Comparison of ENCODE assay signal across 23 cellular contexts in genomic region chr2:218022131-218022850, GRCh38. TPM values are rescaled to one million over a fixed set of nuclear protein-coding genes. Genes with fewer than 3 reads are reported as not detected.
DNase-seq lines count a peak whose midpoint lies in the region; ATAC-seq, FAIRE-seq and TF ChIP-seq lines count a peak whose summit lies in the region.
"Had no signal": no experiment of that assay in that cellular context is flagged by ENCODE, and none has a peak within 500 bp of the region (broad histone marks: within the 10 kb centered on the region; RNA-seq: fewer than 3 reads in every experiment).

No MANE protein-coding gene starts in this region.

- H3K9me3 ChIP-seq in suprapubic skin: no peaks in the 10 kb centered on the region

- H3K4me3 ChIP-seq in suprapubic skin: no peak overlapping the region
- H3K4me3 ChIP-seq: smooth muscle cell had no signal

- no peaks in the 10 kb centered on the region for H3K9me3 Mint-ChIP-seq in activated T-cell treated with anti-CD3 and anti-CD28 coated beads, Interleukin-2, amount 50 U/mL, for 4 hours
- H3K9me3 Mint-ChIP-seq in activated T-cell treated with anti-CD3 and anti-CD28 coated beads, Interleukin-2, amount 50 U/mL, for 72 hours: no peaks in the 10 kb centered on the region
- peaks cover 0 to 2% (median 0%) of the 10 kb centered on the region in 5 experiments for H3K9me3 Mint-ChIP-seq in brain
- H3K9me3 Mint-ChIP-seq in mesothelial cell of epicardium: no peaks in the 10 kb centered on the region

- H3K27ac ChIP-seq in suprapubic skin: no peak overlapping the region

- no peaks in the 10 kb centered on the region for H3K27me3 ChIP-seq in suprapubic skin

- POLR2A ChIA-PET in GM10248 (lab: Yijun Ruan, JAX): no interaction called here

- peaks cover 2% of the 10 kb centered on the region for H3K27me3 Mint-ChIP-seq in activated T-cell treated with anti-CD3 and anti-CD28 coated beads, Interleukin-2, amount 50 U/mL, for 4 hours (ENCODE audit: low read depth)
- no peaks in the 10 kb centered on the region for H3K27me3 Mint-ChIP-seq in activated T-cell treated with anti-CD3 and anti-CD28 coated beads, Interleukin-2, amount 50 U/mL, for 72 hours (ENCODE audit: low read depth)
- H3K27me3 Mint-ChIP-seq in brain (peaks cover 6% of the 10 kb centered on the region), mesothelial cell of epicardium (ENCODE audit: low read depth) (no peaks in the 10 kb centered on the region)
- H3K27me3 Mint-ChIP-seq: activated naive CD8-positive, alpha-beta T cell had no signal

- TF ChIP-seq POLR2A in suprapubic skin (IDR thresholded peaks at IDR 0.05): no peak

- H3K4me1 Mint-ChIP-seq in activated T-cell treated with anti-CD3 and anti-CD28 coated beads, Interleukin-2, amount 50 U/mL, for 4 hours (ENCODE audit: low read depth): no peaks in the 10 kb centered on the region
- no peaks in the 10 kb centered on the region for H3K4me1 Mint-ChIP-seq in activated T-cell treated with anti-CD3 and anti-CD28 coated beads, Interleukin-2, amount 50 U/mL, for 72 hours (ENCODE audit: low read depth)
- peaks cover 69% of the 10 kb centered on the region for H3K4me1 Mint-ChIP-seq in brain
- peaks cover 11% of the 10 kb centered on the region for H3K4me1 Mint-ChIP-seq in mesothelial cell of epicardium

- H3K4me3 Mint-ChIP-seq in activated T-cell treated with anti-CD3 and anti-CD28 coated beads, Interleukin-2, amount 50 U/mL, for 4 hours: no peak overlapping the region
- H3K4me3 Mint-ChIP-seq in activated T-cell treated with anti-CD3 and anti-CD28 coated beads, Interleukin-2, amount 50 U/mL, for 72 hours: no peak overlapping the region
- peak overlapping the region in 1 of 5 experiments; percentile 7 for H3K4me3 Mint-ChIP-seq in brain
- H3K4me3 Mint-ChIP-seq in mesothelial cell of epicardium: no peak overlapping the region
- H3K4me3 Mint-ChIP-seq: activated naive CD8-positive, alpha-beta T cell had no signal

- H3K36me3 ChIP-seq in suprapubic skin: no peaks in the 10 kb centered on the region

- WGBS in suprapubic skin: 95% methylated on average over 10 of the region's 10 CpGs

- TF ChIP-seq CTCF in brain (conservative IDR thresholded peaks at IDR 0.05) (no peak), mesothelial cell of epicardium (IDR thresholded peaks at IDR 0.05; ENCODE audit: unreplicated experiment) (no peak), suprapubic skin (IDR thresholded peaks at IDR 0.05) (no peak), GM10248 (IDR thresholded peaks at IDR 0.05; ENCODE audit: control extremely low read depth, extremely low read depth, low read depth, missing control alignments) (no peak)

- ATAC-seq in activated T-cell treated with anti-CD3 and anti-CD28 coated beads, Interleukin-2, amount 50 U/mL, for 4 hours: no peak
- ATAC-seq in activated T-cell treated with anti-CD3 and anti-CD28 coated beads, Interleukin-2, amount 50 U/mL, for 72 hours (replicated peaks in 1 of 2): no peak

- H3K27ac Mint-ChIP-seq in activated T-cell treated with anti-CD3 and anti-CD28 coated beads, Interleukin-2, amount 50 U/mL, for 72 hours: no peak overlapping the region
- H3K27ac Mint-ChIP-seq in brain: peak overlapping the region; percentile 7 to 91 (median 69)
- peak overlapping the region; percentile 19 for H3K27ac Mint-ChIP-seq in mesothelial cell of epicardium
- H3K27ac Mint-ChIP-seq: activated naive CD8-positive, alpha-beta T cell had no signal

- H3K4me1 ChIP-seq in suprapubic skin: peaks cover 49% of the 10 kb centered on the region

- TF ChIP-seq EP300 in suprapubic skin (IDR thresholded peaks at IDR 0.05): no peak

- H3K36me3 Mint-ChIP-seq in activated T-cell treated with anti-CD3 and anti-CD28 coated beads, Interleukin-2, amount 50 U/mL, for 4 hours (ENCODE audit: insufficient read depth): no peaks in the 10 kb centered on the region
- H3K36me3 Mint-ChIP-seq in activated T-cell treated with anti-CD3 and anti-CD28 coated beads, Interleukin-2, amount 50 U/mL, for 72 hours (ENCODE audit: insufficient read depth in 2 of 2): no peaks in the 10 kb centered on the region
- H3K36me3 Mint-ChIP-seq in brain: no peaks in the 10 kb centered on the region
- H3K36me3 Mint-ChIP-seq in mesothelial cell of epicardium: no peaks in the 10 kb centered on the region
- H3K36me3 Mint-ChIP-seq: activated naive CD8-positive, alpha-beta T cell had no signal

- CTCF ChIA-PET in GM10248 (lab: Yijun Ruan, JAX): interaction anchor here (3.3 kb wide), 1 partner anchor 12 kb away, joined by 11 read pairs; no protein-coding TSS in a partner anchor

- peak; percentile 0 for DNase-seq in activated T-cell treated with anti-CD3 and anti-CD28 coated beads, Interleukin-2, amount 50 U/mL, for 4 hours
- DNase-seq in activated T-cell treated with anti-CD3 and anti-CD28 coated beads, Interleukin-2, amount 50 U/mL, for 72 hours: no peak
- DNase-seq in mesothelial cell of epicardium (ENCODE audit: low spot score in 2 of 2, unreplicated experiment in 2 of 2): no peak
- peak; percentile 26 to 53 for DNase-seq in suprapubic skin (ENCODE audit: low spot score in 2 of 2)
- no peak for DNase-seq in GM10248 (ENCODE audit: extremely low spot score)
- no peak for DNase-seq in frontal cortex (ENCODE audit: low spot score in 2 of 2)
- DNase-seq in GDM1 (lab: John Stamatoyannopoulos, UW): no peak
- DNase-seq: activated CD4-positive, alpha-beta T cell treated with anti-CD3 and anti-CD28 coated beads for 1 hour; hippocampal formation; mammary epithelial cell; NCI-H2107; RPMI8226; stimulated activated CD4-positive, alpha-beta T cell treated with anti-CD3 and anti-CD28 coated beads, Interleukin-4, amount 100 ng/mL, for 1 hour had no signal

- FAIRE-seq in frontal cortex (lab: Jason Lieb, UNC): no peak
- FAIRE-seq: A204.1, endothelial cell of umbilical vein, keratinocyte had no signal

RNA-seq across cellular contexts. Expression of gene TNS1, which starts 19.5 kb away (rescaled TPM):
- 1 to 10 TPM in 1 of 3 donors, under 1 TPM in 2; 0.50 to 1.2 (median 0.54) TPM for total RNA-seq in activated T-cell treated with anti-CD3 and anti-CD28 coated beads, Interleukin-2, amount 50 U/mL, for 4 hours
- under 1 TPM; 0.65 to 0.93 TPM for total RNA-seq in activated T-cell treated with anti-CD3 and anti-CD28 coated beads, Interleukin-2, amount 50 U/mL, for 72 hours
- polyA plus RNA-seq in brain (ENCODE audit: insufficient read depth, low read depth, low replicate concordance): 23.1 TPM
- total RNA-seq in mesothelial cell of epicardium (116 to 130 TPM (median 117 TPM) in 3 replicates), suprapubic skin (100 to 1,000 TPM in 2 of 4 donors, 10 to 100 TPM in 2; 64.1 to 145 (median 99.5) TPM), frontal cortex (3.7 TPM)
- total RNA-seq: NCI-H460 had no signal

RNA-seq across cellular contexts. Expression of gene RUFY4, which starts 46.8 kb away (rescaled TPM):
- under 1 TPM in 2 of 3 donors, not detected in 1; 0.16 to 0.38 TPM for total RNA-seq in activated T-cell treated with anti-CD3 and anti-CD28 coated beads, Interleukin-2, amount 50 U/mL, for 4 hours
- 1 to 10 TPM in 1 of 2 donors, under 1 TPM in 1; 0.84 to 1.9 TPM for total RNA-seq in activated T-cell treated with anti-CD3 and anti-CD28 coated beads, Interleukin-2, amount 50 U/mL, for 72 hours
- polyA plus RNA-seq in brain (ENCODE audit: insufficient read depth, low read depth, low replicate concordance): not detected
- total RNA-seq in mesothelial cell of epicardium: not detected in 3 replicates
- total RNA-seq in suprapubic skin: not detected
- not detected for total RNA-seq in frontal cortex
- total RNA-seq: activated CD8-positive, alpha-beta memory T cell treated with anti-CD3 and anti-CD28 coated beads for 36 hours; endothelial cell of umbilical vein; mammary epithelial cell; MCF 10A; smooth muscle cell had no signal
- polyA plus RNA-seq: BJ, endothelial cell of umbilical vein, keratinocyte, mammary epithelial cell had no signal

Comparison
In these comparisons a context has a peak if more than half of its experiments do, and no peak if none do; other contexts are left out.
1. DNase-seq: peak in activated T-cell treated with anti-CD3 and anti-CD28 coated beads, Interleukin-2, amount 50 U/mL, for 4 hours (single experiment) and suprapubic skin (2 of 2); none in activated T-cell treated with anti-CD3 and anti-CD28 coated beads, Interleukin-2, amount 50 U/mL, for 72 hours (0 of 2), mesothelial cell of epicardium (0 of 2), GM10248 (single experiment), frontal cortex (0 of 2) and GDM1 (single experiment).
2. RNA of gene TNS1, which starts 19.5 kb away (total RNA-seq): 64.1 to 145 TPM in suprapubic skin and 116 to 130 TPM in mesothelial cell of epicardium; 3.7 TPM in frontal cortex (single experiment), 0.65 to 0.93 TPM in activated T-cell treated with anti-CD3 and anti-CD28 coated beads, Interleukin-2, amount 50 U/mL, for 72 hours and 0.50 to 1.2 TPM in activated T-cell treated with anti-CD3 and anti-CD28 coated beads, Interleukin-2, amount 50 U/mL, for 4 hours; every median in the first group is over 10 times any median in the second.